In the genomic region with DNA sequence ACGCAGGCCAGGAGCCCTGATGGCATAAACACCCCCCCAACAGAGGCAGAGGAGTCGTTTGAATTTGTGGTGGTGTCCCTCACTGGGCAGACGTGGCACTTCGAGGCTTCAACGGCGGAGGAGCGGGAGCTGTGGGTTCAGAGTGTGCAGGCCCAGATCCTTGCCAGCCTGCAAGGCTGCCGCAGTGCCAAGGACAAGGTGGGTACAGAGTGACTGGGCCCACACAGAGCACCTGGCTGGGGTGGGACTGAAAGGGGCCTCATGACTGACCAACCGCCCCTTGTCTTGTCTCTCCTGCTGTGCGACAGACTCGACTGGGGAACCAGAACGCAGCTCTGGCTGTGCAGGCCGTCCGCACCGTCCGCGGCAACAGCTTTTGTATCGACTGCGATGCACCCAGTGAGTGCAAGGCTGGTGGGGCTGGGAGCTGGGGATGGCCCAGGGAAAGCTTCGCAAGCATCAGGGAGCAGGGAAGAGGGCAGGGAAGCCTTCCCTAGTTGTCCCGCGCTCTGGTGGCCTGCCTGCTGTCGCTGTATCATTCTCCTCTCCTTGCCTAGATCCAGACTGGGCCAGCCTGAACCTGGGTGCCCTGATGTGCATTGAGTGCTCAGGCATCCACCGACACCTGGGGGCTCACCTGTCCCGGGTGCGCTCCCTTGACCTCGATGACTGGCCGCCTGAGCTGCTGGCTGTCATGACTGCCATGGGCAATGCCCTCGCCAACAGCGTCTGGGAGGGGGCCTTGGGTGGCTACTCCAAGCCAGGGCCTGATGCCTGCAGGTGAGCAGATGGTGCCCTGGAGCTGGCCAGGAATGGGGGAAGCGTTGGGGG, we compare ENCODE assay signal across 1 cellular context.
TF ChIP-seq lines count a peak whose summit lies in the region.

No MANE protein-coding gene starts in this region.

TF ChIP-seq in H1, 55 proteins besides CTCF, POLR2A, EP300 and RAD21:
- TF ChIP-seq RNF2 (IDR thresholded peaks at IDR 0.05; ENCODE audit: borderline replicate concordance, low read depth, low read length, missing control alignments, poor library complexity, severe bottlenecking) (no peak), KDM5A (IDR thresholded peaks at IDR 0.05; ENCODE audit: low read length) (no peak)
